25 cellular contexts compared by ENCODE assay signal in genomic region chr6:55950071-55950814, GRCh38.
"Had no signal": no experiment of that assay in that cellular context is flagged by ENCODE, and none has a peak within 500 bp of the region (broad histone marks: within the 10 kb centered on the region; RNA-seq: fewer than 3 reads in every experiment).

No MANE protein-coding gene starts in this region.

- H3K27ac Mint-ChIP-seq: activated CD4-positive, alpha-beta T cell treated with anti-CD3 and anti-CD28 coated beads, Interleukin-2, amount 10 ng/mL, durations not matched to agents 24 days and 14 days; activated CD8-positive, alpha-beta T cell treated with anti-CD3 and anti-CD28 coated beads for 36 hours; activated naive CD8-positive, alpha-beta T cell treated with anti-CD3 and anti-CD28 coated beads for 36 hours; activated T-cell treated with anti-CD3 and anti-CD28 coated beads, Interleukin-2, amount 50 U/mL, for 72 hours; activated T-helper 17 cell treated with anti-CD3 and anti-CD28 coated beads, Interleukin-2, amount 50 U/mL, for 72 hours had no signal

- ATAC-seq: activated CD8-positive, alpha-beta T cell treated with anti-CD3 and anti-CD28 coated beads for 36 hours; activated T-cell treated with anti-CD3 and anti-CD28 coated beads, Interleukin-2, amount 50 U/mL, for 72 hours; activated T-helper 17 cell treated with anti-CD3 and anti-CD28 coated beads, Interleukin-2, amount 50 U/mL, for 72 hours; Panc1 had no signal

- H3K4me1 Mint-ChIP-seq: activated CD4-positive, alpha-beta T cell treated with anti-CD3 and anti-CD28 coated beads, Interleukin-2, amount 10 ng/mL, durations not matched to agents 24 days and 14 days; activated naive CD8-positive, alpha-beta T cell treated with anti-CD3 and anti-CD28 coated beads for 36 hours; activated T-helper 17 cell treated with anti-CD3 and anti-CD28 coated beads, Interleukin-2, amount 50 U/mL, for 72 hours had no signal

- H3K27ac ChIP-seq: ascending aorta, cardiac muscle cell, SJCRH30, SK-N-MC had no signal

- H3K27me3 ChIP-seq: ascending aorta, cardiac muscle cell, SJCRH30 had no signal

- H3K9me3 ChIP-seq: ascending aorta had no signal

- H3K36me3 Mint-ChIP-seq: activated naive CD8-positive, alpha-beta T cell treated with anti-CD3 and anti-CD28 coated beads for 36 hours had no signal

- H3K4me3 ChIP-seq: ascending aorta, cardiac muscle cell, SJCRH30, SK-N-MC had no signal

- DNase-seq: activated CD4-positive, alpha-beta T cell treated with anti-CD3 and anti-CD28 coated beads, Interleukin-2, amount 10 ng/mL, durations not matched to agents 24 days and 14 days; activated CD4-positive, alpha-beta T cell treated with anti-CD3 and anti-CD28 coated beads, Interleukin-2, amount 50 U/mL, for 4 hours; activated CD8-positive, alpha-beta T cell treated with anti-CD3 and anti-CD28 coated beads for 36 hours; activated effector memory CD4-positive, alpha-beta T cell treated with anti-CD3 and anti-CD28 coated beads, Interleukin-2, amount 50 U/mL, for 16 hours; activated naive CD4-positive, alpha-beta T cell; activated naive CD4-positive, alpha-beta T cell treated with anti-CD3 and anti-CD28 coated beads, Interleukin-2, amount 50 U/mL, for 16 hours; activated naive CD8-positive, alpha-beta T cell treated with anti-CD3 and anti-CD28 coated beads for 36 hours; activated T-cell treated with anti-CD3 and anti-CD28 coated beads, Interleukin-2, amount 50 U/mL, for 1 hour; activated T-cell treated with anti-CD3 and anti-CD28 coated beads, Interleukin-2, amount 50 U/mL, for 72 hours; amniotic stem cell; NCI-H1092 treated with DMSO at 0.1 percent for 48 hours; NCI-H1417; NCI-H187 treated with DMSO at 0.1 percent for 48 hours; NCI-H2081; NCI-H226; NCI-H524 treated with DMSO at 0.1 percent for 48 hours; SHP77; SJCRH30; T1000 had no signal

- FAIRE-seq: TTC549 had no signal

- H3K4me1 ChIP-seq: ascending aorta, SJCRH30 had no signal

- H3K36me3 ChIP-seq: ascending aorta, cardiac muscle cell, SJCRH30 had no signal

- H3K27me3 Mint-ChIP-seq: activated CD4-positive, alpha-beta T cell treated with anti-CD3 and anti-CD28 coated beads, Interleukin-2, amount 10 ng/mL, durations not matched to agents 24 days and 14 days; activated CD8-positive, alpha-beta T cell treated with anti-CD3 and anti-CD28 coated beads for 36 hours; activated naive CD8-positive, alpha-beta T cell treated with anti-CD3 and anti-CD28 coated beads for 36 hours; activated T-helper 17 cell treated with anti-CD3 and anti-CD28 coated beads, Interleukin-2, amount 50 U/mL, for 72 hours had no signal

- H3K4me3 Mint-ChIP-seq: activated CD4-positive, alpha-beta T cell treated with anti-CD3 and anti-CD28 coated beads, Interleukin-2, amount 10 ng/mL, durations not matched to agents 24 days and 14 days; activated CD8-positive, alpha-beta T cell treated with anti-CD3 and anti-CD28 coated beads for 36 hours; activated naive CD8-positive, alpha-beta T cell treated with anti-CD3 and anti-CD28 coated beads for 36 hours; activated T-cell treated with anti-CD3 and anti-CD28 coated beads, Interleukin-2, amount 50 U/mL, for 72 hours; activated T-helper 17 cell treated with anti-CD3 and anti-CD28 coated beads, Interleukin-2, amount 50 U/mL, for 72 hours had no signal
